Comparison of ENCODE assay signal across 22 cellular contexts in the genomic region with DNA sequence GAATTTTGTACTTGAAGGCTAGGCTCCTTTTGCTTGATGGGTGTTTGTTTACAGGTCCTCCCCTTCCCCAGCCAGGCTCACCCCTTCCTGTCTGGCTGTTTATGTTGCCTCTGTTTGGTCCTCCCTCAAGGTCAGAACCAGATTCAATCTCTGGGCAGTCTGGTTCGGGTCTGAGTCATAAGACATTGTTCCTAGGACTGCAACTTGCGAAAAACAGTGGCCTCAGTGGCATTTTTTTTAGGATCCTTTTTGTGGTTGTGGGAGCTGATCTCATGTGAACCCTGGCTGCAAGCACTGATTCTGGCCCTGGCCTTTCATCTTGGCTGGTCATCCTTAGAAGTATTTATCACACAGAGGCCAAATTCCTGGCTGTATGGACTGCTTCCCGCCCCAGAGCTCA.
"Had no signal": no experiment of that assay in that cellular context is flagged by ENCODE, and none has a peak within 500 bp of the region (broad histone marks: within the 10 kb centered on the region; RNA-seq: fewer than 3 reads in every experiment).

No MANE protein-coding gene starts in this region.

- H3K27me3 Mint-ChIP-seq: activated B cell treated with CpG ODN at 0.5 μM for 24 hours; stimulated activated naive B cell treated with anti-CD40 and anti-IgM and Interleukin-4, amounts not matched to agents 10 μg/mL and 1 μg/mL and 100 μg/mL, for 72 hours had no signal

- H3K4me3 ChIP-seq: colonic mucosa, gastrocnemius medialis, thoracic aorta, upper lobe of right lung had no signal

- H3K4me1 Mint-ChIP-seq: activated B cell treated with CpG ODN at 0.5 μM for 24 hours; stimulated activated naive B cell treated with anti-CD40 and anti-IgM and Interleukin-4, amounts not matched to agents 10 μg/mL and 1 μg/mL and 100 μg/mL, for 72 hours; T-cell had no signal

- H3K27me3 ChIP-seq: colonic mucosa, gastrocnemius medialis, upper lobe of right lung had no signal

- ATAC-seq: gastrocnemius medialis; left cardiac atrium; stimulated activated naive B cell treated with anti-CD40 and anti-IgM and Interleukin-4, amounts not matched to agents 10 μg/mL and 1 μg/mL and 100 μg/mL, for 72 hours; T-cell; upper lobe of right lung had no signal

- H3K36me3 Mint-ChIP-seq: activated CD4-positive, alpha-beta memory T cell treated with anti-CD3 and anti-CD28 coated beads for 36 hours; stimulated activated naive B cell treated with anti-CD40 and anti-IgM and Interleukin-4, amounts not matched to agents 10 μg/mL and 1 μg/mL and 100 μg/mL, for 72 hours; T-cell had no signal

- H3K9me3 ChIP-seq: colonic mucosa, gastrocnemius medialis, thoracic aorta, upper lobe of right lung had no signal

- DNase-seq: activated B cell treated with CpG ODN at 0.5 μM for 24 hours; activated CD4-positive, alpha-beta memory T cell treated with anti-CD3 and anti-CD28 coated beads for 36 hours; activated CD4-positive, alpha-beta T cell treated with anti-CD3 and anti-CD28 coated beads for 4 hours; activated naive CD4-positive, alpha-beta T cell treated with anti-CD3 and anti-CD28 coated beads for 36 hours; activated T-cell treated with anti-CD3 and anti-CD28 coated beads, Interleukin-2, amount 50 U/mL, for 1 hour; anterior cingulate cortex; central memory CD4-positive, alpha-beta T cell; colonic mucosa; gastrocnemius medialis; head of caudate nucleus; left cardiac atrium; mesenchymal stem cell; occipital lobe; posterior cingulate gyrus; retina; stimulated activated naive B cell treated with anti-CD40 and anti-IgM and Interleukin-4, amounts not matched to agents 10 μg/mL and 1 μg/mL and 100 μg/mL, for 72 hours; T-cell; upper lobe of right lung had no signal

- H3K27ac ChIP-seq: colonic mucosa, gastrocnemius medialis, thoracic aorta, upper lobe of right lung had no signal

- H3K27ac Mint-ChIP-seq: activated B cell treated with CpG ODN at 0.5 μM for 24 hours; activated CD4-positive, alpha-beta memory T cell treated with anti-CD3 and anti-CD28 coated beads for 36 hours; activated naive CD4-positive, alpha-beta T cell treated with anti-CD3 and anti-CD28 coated beads for 36 hours; activated T-helper 2 cell treated with anti-CD3 and anti-CD28 coated beads, Interferon-gamma antibody, Interleukin-2, Interleukin-4, amounts not matched to agents 10 μg/mL and 5 μg/mL and 100 μg/mL, durations not matched to agents 14 hours and 24 hours and 36 hours; brain; nephron; stimulated activated naive B cell treated with anti-CD40 and anti-IgM and Interleukin-4, amounts not matched to agents 10 μg/mL and 1 μg/mL and 100 μg/mL, for 72 hours; T-cell had no signal

- H3K4me1 ChIP-seq: colonic mucosa, upper lobe of right lung had no signal

- H3K9me3 Mint-ChIP-seq: activated CD4-positive, alpha-beta memory T cell treated with anti-CD3 and anti-CD28 coated beads for 36 hours; activated T-helper 2 cell treated with anti-CD3 and anti-CD28 coated beads, Interferon-gamma antibody, Interleukin-2, Interleukin-4, amounts not matched to agents 10 μg/mL and 5 μg/mL and 100 μg/mL, durations not matched to agents 14 hours and 24 hours and 36 hours; T-cell had no signal

- H3K4me3 Mint-ChIP-seq: activated B cell treated with CpG ODN at 0.5 μM for 24 hours; activated CD4-positive, alpha-beta memory T cell treated with anti-CD3 and anti-CD28 coated beads for 36 hours; activated naive CD4-positive, alpha-beta T cell treated with anti-CD3 and anti-CD28 coated beads for 36 hours; brain; nephron; stimulated activated naive B cell treated with anti-CD40 and anti-IgM and Interleukin-4, amounts not matched to agents 10 μg/mL and 1 μg/mL and 100 μg/mL, for 72 hours; T-cell had no signal

- H3K36me3 ChIP-seq: colonic mucosa, gastrocnemius medialis, thoracic aorta, upper lobe of right lung had no signal
